ENCODE assay signal across 1 cellular context in genomic region chr11:108768370-108768769, GRCh38.
TF ChIP-seq lines count a peak whose summit lies in the region.

No MANE protein-coding gene starts in this region.

TF ChIP-seq in IMR-90, 13 proteins besides CTCF, POLR2A, EP300 and RAD21 (continued from another document):
- TF ChIP-seq USF2 (IDR thresholded peaks at IDR 0.05; ENCODE audit: low read depth, low read length): no peak
